In genomic region chrX:124540474-124540873, GRCh38 we compare ENCODE assay signal across 14 cellular contexts.
DNase-seq lines count a peak whose midpoint lies in the region; ATAC-seq and TF ChIP-seq lines count a peak whose summit lies in the region.
"Had no signal": no experiment of that assay in that cellular context is flagged by ENCODE, and none has a peak within 500 bp of the region (broad histone marks: within the 10 kb centered on the region; RNA-seq: fewer than 3 reads in every experiment).

No MANE protein-coding gene starts in this region.

- DNase-seq in HT1080 (ENCODE audit: low read depth) (peak; percentile 32), RWPE2 (ENCODE audit: low spot score) (no peak), epithelial cell of esophagus (ENCODE audit: low read depth) (peak; percentile 52), H9 (no peak)
- no peak for DNase-seq in activated naive CD8-positive, alpha-beta T cell treated with anti-CD3 and anti-CD28 coated beads, Interleukin-2, amount 50 U/mL, for 24 hours
- DNase-seq: AML-193; Caco-2; CD4-positive, alpha-beta T cell; H7; IMR-90 had no signal

- no peaks in the 10 kb centered on the region for H3K27me3 Mint-ChIP-seq in H9 (ENCODE audit: low read depth)
- no peaks in the 10 kb centered on the region for H3K27me3 Mint-ChIP-seq in activated naive CD8-positive, alpha-beta T cell treated with anti-CD3 and anti-CD28 coated beads, Interleukin-2, amount 50 U/mL, for 24 hours
- H3K27me3 Mint-ChIP-seq: CD4-positive, alpha-beta T cell had no signal

- no peak overlapping the region for H4K91ac ChIP-seq in H9 (ENCODE audit: insufficient read length, low read depth, low read length)

- WGBS in H9 (ENCODE audit: extremely low coverage, insufficient read length, low lambda C conversion rate): no CpG with 5 or more reads among the region's 5 CpGs

- no peak overlapping the region for H3K4ac ChIP-seq in H9 (ENCODE audit: low read depth, low read length)

- H4K5ac ChIP-seq in H9 (ENCODE audit: insufficient read length, low read depth, low read length): no peak overlapping the region

- H3K23ac ChIP-seq in H9 (ENCODE audit: insufficient read length, low read depth, low read length): no peak overlapping the region

- peaks cover 0 to 7% of the 10 kb centered on the region in 2 experiments; a peak in 4 of 5 replicates for H3K9me3 Mint-ChIP-seq in H9
- no peaks in the 10 kb centered on the region for H3K9me3 Mint-ChIP-seq in activated naive CD8-positive, alpha-beta T cell treated with anti-CD3 and anti-CD28 coated beads, Interleukin-2, amount 50 U/mL, for 24 hours
- H3K9me3 Mint-ChIP-seq: CD4-positive, alpha-beta T cell; GM23338 had no signal

- H2BK5ac ChIP-seq in H9 (ENCODE audit: insufficient read length, low read length): no peak overlapping the region

- no peak overlapping the region for H2AK5ac ChIP-seq in H9 (ENCODE audit: insufficient read length, low read length)

- no peak overlapping the region for H2AFZ ChIP-seq in H9 (ENCODE audit: low read length)
- H2AFZ ChIP-seq: GM23338 had no signal

- H3K79me1 ChIP-seq in H9 (ENCODE audit: insufficient read depth, low read depth, low read length, poor library complexity, severe bottlenecking): no peaks in the 10 kb centered on the region

- TF ChIP-seq CTCF in RWPE2 (IDR thresholded peaks at IDR 0.05; ENCODE audit: poor library complexity, severe bottlenecking) (no peak), epithelial cell of esophagus (IDR thresholded peaks at IDR 0.05; ENCODE audit: insufficient read depth, low read depth, low read length, missing control alignments) (no peak), H9 (conservative IDR thresholded peaks at IDR 0.05) (no peak)

- no peak overlapping the region for H2BK20ac ChIP-seq in H9 (ENCODE audit: low read depth, low read length, poor library complexity, severe bottlenecking)

- no peak overlapping the region for H4K8ac ChIP-seq in H9 (replicated peaks; ENCODE audit: insufficient read length, low read depth, low read length)

- peak overlapping the region; percentile 24 for H3K27ac ChIP-seq in RWPE2 (ENCODE audit: poor library complexity, severe bottlenecking)
- H3K27ac ChIP-seq in H9 (ENCODE audit: insufficient read length, low read depth, low read length): no peak overlapping the region
- H3K27ac ChIP-seq: C4-2B had no signal

- H3K23me2 ChIP-seq in H9 (ENCODE audit: insufficient read length, low read depth, low read length, poor library complexity, severe bottlenecking): no peaks in the 10 kb centered on the region

- H2BK120ac ChIP-seq in H9 (ENCODE audit: low read depth, low read length, poor library complexity, severe bottlenecking): no peak overlapping the region

- no peaks in the 10 kb centered on the region for H3K79me2 ChIP-seq in H9 (ENCODE audit: insufficient read depth, low read length)

- ATAC-seq in RWPE2 (ENCODE audit: low read depth): peak; percentile 86
- ATAC-seq in HG03439 (IDR thresholded peaks at IDR 0.05; ENCODE audit: unreplicated experiment): no peak
- ATAC-seq in activated naive CD8-positive, alpha-beta T cell treated with anti-CD3 and anti-CD28 coated beads, Interleukin-2, amount 50 U/mL, for 24 hours: no peak
- ATAC-seq: GM23338, K562 had no signal

- H3K4me2 ChIP-seq in H9 (ENCODE audit: insufficient read depth, insufficient read length, low read length): no peak overlapping the region
- H3K4me2 ChIP-seq: GM23338 had no signal

- H3K27ac Mint-ChIP-seq in H9: no peak overlapping the region
- no peak overlapping the region for H3K27ac Mint-ChIP-seq in activated naive CD8-positive, alpha-beta T cell treated with anti-CD3 and anti-CD28 coated beads, Interleukin-2, amount 50 U/mL, for 24 hours
- H3K27ac Mint-ChIP-seq: CD4-positive, alpha-beta T cell; GM23338 had no signal

- no peak overlapping the region for H3K18ac ChIP-seq in H9 (ENCODE audit: insufficient read length, low read depth, low read length)

- H3K9me3 ChIP-seq in RWPE2 (ENCODE audit: severe bottlenecking): no peaks in the 10 kb centered on the region
- H3K9me3 ChIP-seq in H9 (ENCODE audit: control insufficient read depth, low read depth, low read length): peaks cover 6% of the 10 kb centered on the region
- H3K9me3 ChIP-seq: Caco-2 had no signal

- no peak overlapping the region for H2BK12ac ChIP-seq in H9 (ENCODE audit: insufficient read length, low read depth, low read length)

- H3K56ac ChIP-seq in H9 (ENCODE audit: insufficient read length, low read depth, low read length): no peak overlapping the region

- no peak overlapping the region for H2BK15ac ChIP-seq in H9 (ENCODE audit: low read depth, low read length)

- H3K4me3 ChIP-seq in RWPE2 (ENCODE audit: severe bottlenecking): no peak overlapping the region
- H3K4me3 ChIP-seq in epithelial cell of esophagus (ENCODE audit: low read length): no peak overlapping the region
- H3K4me3 ChIP-seq: GM23338, K562 had no signal

- H3K27me3 ChIP-seq in RWPE2 (ENCODE audit: insufficient read depth, poor library complexity, severe bottlenecking) (no peaks in the 10 kb centered on the region), H9 (ENCODE audit: insufficient read depth, low read length) (no peaks in the 10 kb centered on the region)

- H3K36me3 Mint-ChIP-seq in H9 (ENCODE audit: insufficient read depth in 1 of 3, low read depth in 3 of 3): no peaks in the 10 kb centered on the region; a peak in 1 of 7 replicates
- no peaks in the 10 kb centered on the region for H3K36me3 Mint-ChIP-seq in activated naive CD8-positive, alpha-beta T cell treated with anti-CD3 and anti-CD28 coated beads, Interleukin-2, amount 50 U/mL, for 24 hours (ENCODE audit: low read depth)

- no peak overlapping the region for H3T11ph ChIP-seq in H9 (ENCODE audit: low read length)

- H3K14ac ChIP-seq in H9 (ENCODE audit: insufficient read depth, low read length): no peak overlapping the region

- H3K9ac ChIP-seq in H9 (ENCODE audit: extremely low read depth, insufficient read length, low read length): no peak overlapping the region

- H3K4me1 ChIP-seq in RWPE2 (ENCODE audit: insufficient read depth, poor library complexity, severe bottlenecking): no peaks in the 10 kb centered on the region
- H3K4me1 ChIP-seq in H9 (ENCODE audit: insufficient read depth, low read length): no peaks in the 10 kb centered on the region
- H3K4me1 ChIP-seq: Caco-2 had no signal

- H3K4me1 Mint-ChIP-seq in H9: peaks cover 3 to 4% of the 10 kb centered on the region in 2 experiments
- no peaks in the 10 kb centered on the region for H3K4me1 Mint-ChIP-seq in activated naive CD8-positive, alpha-beta T cell treated with anti-CD3 and anti-CD28 coated beads, Interleukin-2, amount 50 U/mL, for 24 hours

- H3K4me3 Mint-ChIP-seq in H9: no peak overlapping the region
- no peak overlapping the region for H3K4me3 Mint-ChIP-seq in activated naive CD8-positive, alpha-beta T cell treated with anti-CD3 and anti-CD28 coated beads, Interleukin-2, amount 50 U/mL, for 24 hours
- H3K4me3 Mint-ChIP-seq: CD4-positive, alpha-beta T cell; GM23338 had no signal

- no peaks in the 10 kb centered on the region for H4K20me1 ChIP-seq in H9 (ENCODE audit: control insufficient read depth, insufficient read depth, insufficient read length)

- no peaks in the 10 kb centered on the region for H3K36me3 ChIP-seq in RWPE2 (ENCODE audit: low read depth)

Comparison
In these comparisons a context has a peak if more than half of its experiments do, and no peak if none do; other contexts are left out.
1. DNase-seq: peak in HT1080 (single experiment) and epithelial cell of esophagus (single experiment); none in RWPE2 (single experiment), H9 (single experiment) and activated naive CD8-positive, alpha-beta T cell treated with anti-CD3 and anti-CD28 coated beads, Interleukin-2, amount 50 U/mL, for 24 hours (single experiment).